Comparison of ENCODE assay signal across 9 cellular contexts in the genomic region with DNA sequence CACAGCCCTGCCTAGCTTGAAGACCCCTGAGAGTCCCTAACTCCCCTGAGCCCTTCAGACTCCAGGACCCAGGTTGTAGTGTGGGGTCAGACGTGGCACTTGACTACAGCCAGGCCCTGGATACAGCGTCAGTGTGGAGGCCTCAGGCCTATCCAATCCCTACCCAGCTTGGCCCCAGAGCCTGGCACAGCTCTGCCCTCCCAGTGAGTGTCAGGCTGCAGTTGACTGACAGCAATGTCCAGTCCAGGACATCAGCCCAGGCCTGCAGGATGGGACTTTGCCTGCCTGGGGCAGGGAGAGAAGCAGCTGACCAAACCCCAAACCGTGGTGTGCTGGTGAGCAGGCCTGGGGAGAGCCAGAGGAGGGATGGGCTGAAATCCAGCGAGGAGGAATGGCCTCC. TPM values are rescaled to one million over a fixed set of nuclear protein-coding genes. Genes with fewer than 3 reads are reported as not detected.
DNase-seq lines count a peak whose midpoint lies in the region; ATAC-seq and TF ChIP-seq lines count a peak whose summit lies in the region.
"Had no signal": no experiment of that assay in that cellular context is flagged by ENCODE, and none has a peak within 500 bp of the region (broad histone marks: within the 10 kb centered on the region; RNA-seq: fewer than 3 reads in every experiment).

No MANE protein-coding gene starts in this region.

- TF ChIP-seq CTCF in fibroblast of villous mesenchyme (IDR thresholded peaks at IDR 0.05; ENCODE audit: insufficient read depth, low read depth, low read length) (no peak), prostate gland (IDR thresholded peaks at IDR 0.05) (no peak)

- TF ChIP-seq POLR2A in prostate gland (IDR thresholded peaks at IDR 0.05) = no peak

- H3K9me3 ChIP-seq in prostate gland = no peaks in the 10 kb centered on the region

- H3K27me3 ChIP-seq in prostate gland (replicated peaks; ENCODE audit: insufficient read depth) = no peaks in the 10 kb centered on the region

- intact Hi-C loops in prostate gland (cut with DNase I) = no loop called here

- peaks cover 21% of the 10 kb centered on the region for H3K4me1 ChIP-seq in prostate gland (replicated peaks)

- H3K4me3 ChIP-seq in fibroblast of villous mesenchyme (ENCODE audit: low read depth, low read length) (no peak overlapping the region), prostate gland (no peak overlapping the region)

- peak overlapping the region; percentile 75 to 76 for H3K27ac ChIP-seq in prostate gland

- no peaks in the 10 kb centered on the region for H3K36me3 ChIP-seq in prostate gland

- ATAC-seq in SK-N-SH treated with all-trans-retinoic acid at 6 μM for 48 hours = peak; percentile 69
- no peak for ATAC-seq in HG03045 (IDR thresholded peaks at IDR 0.05; ENCODE audit: unreplicated experiment)
- ATAC-seq in GM18867 (IDR thresholded peaks at IDR 0.05; ENCODE audit: unreplicated experiment) = no peak

- DNase-seq in EL = peak; percentile 13
- DNase-seq in fibroblast of villous mesenchyme (ENCODE audit: low read depth) = peak; percentile 43
- no peak for DNase-seq in prostate gland (ENCODE audit: low spot score)
- DNase-seq in GOT3 (lab: John Stamatoyannopoulos, UW) = no peak
- no peak for DNase-seq in NCI-H69 (lab: John Stamatoyannopoulos, UW)
- DNase-seq: activated CD8-positive, alpha-beta memory T cell treated with anti-CD3 and anti-CD28 coated beads, Interleukin-2, amount 50 U/mL, for 4 hours had no signal

- 33% methylated on average over 4 of the region's 4 CpGs for WGBS in prostate gland

TF ChIP-seq in SK-N-SH treated with all-trans-retinoic acid at 6 μM for 48 hours, 23 proteins besides CTCF, POLR2A, EP300 and RAD21:
- no peak for TF ChIP-seq RARB (CRISPR knock-in tag; IDR thresholded peaks at IDR 0.05)
- TF ChIP-seq, protein P1, sequence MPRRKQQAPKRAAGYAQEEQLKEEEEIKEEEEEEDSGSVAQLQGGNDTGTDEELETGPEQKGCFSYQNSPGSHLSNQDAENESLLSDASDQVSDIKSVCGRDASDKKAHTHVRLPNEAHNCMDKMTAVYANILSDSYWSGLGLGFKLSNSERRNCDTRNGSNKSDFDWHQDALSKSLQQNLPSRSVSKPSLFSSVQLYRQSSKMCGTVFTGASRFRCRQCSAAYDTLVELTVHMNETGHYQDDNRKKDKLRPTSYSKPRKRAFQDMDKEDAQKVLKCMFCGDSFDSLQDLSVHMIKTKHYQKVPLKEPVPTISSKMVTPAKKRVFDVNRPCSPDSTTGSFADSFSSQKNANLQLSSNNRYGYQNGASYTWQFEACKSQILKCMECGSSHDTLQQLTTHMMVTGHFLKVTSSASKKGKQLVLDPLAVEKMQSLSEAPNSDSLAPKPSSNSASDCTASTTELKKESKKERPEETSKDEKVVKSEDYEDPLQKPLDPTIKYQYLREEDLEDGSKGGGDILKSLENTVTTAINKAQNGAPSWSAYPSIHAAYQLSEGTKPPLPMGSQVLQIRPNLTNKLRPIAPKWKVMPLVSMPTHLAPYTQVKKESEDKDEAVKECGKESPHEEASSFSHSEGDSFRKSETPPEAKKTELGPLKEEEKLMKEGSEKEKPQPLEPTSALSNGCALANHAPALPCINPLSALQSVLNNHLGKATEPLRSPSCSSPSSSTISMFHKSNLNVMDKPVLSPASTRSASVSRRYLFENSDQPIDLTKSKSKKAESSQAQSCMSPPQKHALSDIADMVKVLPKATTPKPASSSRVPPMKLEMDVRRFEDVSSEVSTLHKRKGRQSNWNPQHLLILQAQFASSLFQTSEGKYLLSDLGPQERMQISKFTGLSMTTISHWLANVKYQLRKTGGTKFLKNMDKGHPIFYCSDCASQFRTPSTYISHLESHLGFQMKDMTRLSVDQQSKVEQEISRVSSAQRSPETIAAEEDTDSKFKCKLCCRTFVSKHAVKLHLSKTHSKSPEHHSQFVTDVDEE (CRISPR knock-in tag; IDR thresholded peaks at IDR 0.05) = peak; percentile 22; the same call in 1 of the 2 replicates
TF ChIP-seq in SK-N-SH treated with all-trans-retinoic acid at 6 μM for 48 hours: peak in this region for 1.

RNA-seq across cellular contexts. Expression of a gene that starts 27.3 kb away (rescaled TPM):
- total RNA-seq in fibroblast of villous mesenchyme = 13.8 and 25.4 TPM in 2 replicates
- total RNA-seq in prostate gland = 10 to 100 TPM; 16.6 to 56.5 TPM

Comparison
In these comparisons a context has a peak if more than half of its experiments do, and no peak if none do; other contexts are left out.
1. DNase-seq: peak in EL (single experiment) and fibroblast of villous mesenchyme (single experiment); none in prostate gland (single experiment), GOT3 (single experiment) and NCI-H69 (single experiment).